1 cellular context compared by ENCODE assay signal in genomic region chr17:17685775-17686291, GRCh38.
A peak's percentile ranks its signal among the peaks of the same experiment; 100 is the strongest.
TF ChIP-seq lines count a peak whose summit lies in the region.

No MANE protein-coding gene starts in this region.

TF ChIP-seq in HEK293, 187 proteins besides CTCF, POLR2A, EP300 and RAD21 (continued from another document and continues in another):
- TF ChIP-seq ZNF121 (tag by site-specific recombination; IDR thresholded peaks at IDR 0.05) (no peak), KLF9 (tag by site-specific recombination; IDR thresholded peaks at IDR 0.05; ENCODE audit: low read depth) (peak; percentile 21; the same call in 1 of the 2 replicates), ZNF280C (tag by site-specific recombination; IDR thresholded peaks at IDR 0.05) (no peak), ZSCAN16 (tag by site-specific recombination; IDR thresholded peaks at IDR 0.05) (no peak), ZNF23 (tag by site-specific recombination; IDR thresholded peaks at IDR 0.05; ENCODE audit: borderline replicate concordance) (no peak), PATZ1 (tag by site-specific recombination; IDR thresholded peaks at IDR 0.05) (peak; percentile 72), ZNF341 (tag by site-specific recombination; IDR thresholded peaks at IDR 0.05; ENCODE audit: low read depth) (peak; percentile 98), ZBTB49 (tag by site-specific recombination; IDR thresholded peaks at IDR 0.05; ENCODE audit: low read depth) (no peak), ZNF624 (tag by site-specific recombination; IDR thresholded peaks at IDR 0.05) (no peak), AEBP2 (tag by site-specific recombination; IDR thresholded peaks at IDR 0.05; ENCODE audit: borderline replicate concordance) (no peak), ZFP41 (tag by site-specific recombination; IDR thresholded peaks at IDR 0.05; ENCODE audit: borderline replicate concordance) (no peak), ZNF362 (tag by site-specific recombination; IDR thresholded peaks at IDR 0.05) (no peak), ZNF610 (tag by site-specific recombination; IDR thresholded peaks at IDR 0.05; ENCODE audit: borderline replicate concordance) (no peak), SP3 (tag by site-specific recombination; IDR thresholded peaks at IDR 0.05) (peak; percentile 26; the same call in 1 of the 2 replicates), ZNF211 (tag by site-specific recombination; IDR thresholded peaks at IDR 0.05; ENCODE audit: low read depth) (no peak), ZNF548 (tag by site-specific recombination; IDR thresholded peaks at IDR 0.05) (no peak), RBAK (tag by site-specific recombination; IDR thresholded peaks at IDR 0.05) (no peak), ZNF398 (tag by site-specific recombination; IDR thresholded peaks at IDR 0.05) (peak; percentile 48), ZNF10 (tag by site-specific recombination; IDR thresholded peaks at IDR 0.05) (no peak), ZNF19 (tag by site-specific recombination; IDR thresholded peaks at IDR 0.05; ENCODE audit: low read depth) (no peak), ZSCAN5A (tag by site-specific recombination; IDR thresholded peaks at IDR 0.05) (no peak), ZNF645 (tag by site-specific recombination; IDR thresholded peaks at IDR 0.05) (no peak), INSM2 (tag by site-specific recombination; IDR thresholded peaks at IDR 0.05) (no peak), ZBTB11 (tag by site-specific recombination; conservative IDR thresholded peaks at IDR 0.05; ENCODE audit: low read depth) (no peak), ZNF560 (tag by site-specific recombination; IDR thresholded peaks at IDR 0.05; ENCODE audit: borderline replicate concordance) (no peak), HIC1 (tag by site-specific recombination; IDR thresholded peaks at IDR 0.05) (peak; percentile 81; the same call in 1 of the 2 replicates), ZNF837 (tag by site-specific recombination; IDR thresholded peaks at IDR 0.05) (no peak), ZBTB8A (tag by site-specific recombination; IDR thresholded peaks at IDR 0.05) (no peak), OSR2 (tag by site-specific recombination; IDR thresholded peaks at IDR 0.05) (no peak), KLF10 (tag by site-specific recombination; IDR thresholded peaks at IDR 0.05) (no peak), ZNF529 (tag by site-specific recombination; IDR thresholded peaks at IDR 0.05; ENCODE audit: insufficient replicate concordance) (no peak), BCL11A (tag by site-specific recombination; IDR thresholded peaks at IDR 0.05; ENCODE audit: low read depth) (peak; percentile 74; the same call in 1 of the 2 replicates), PRDM1 (tag by site-specific recombination; IDR thresholded peaks at IDR 0.05) (no peak), ZNF214 (tag by site-specific recombination; IDR thresholded peaks at IDR 0.05; ENCODE audit: borderline replicate concordance) (no peak), ZNF248 (tag by site-specific recombination; IDR thresholded peaks at IDR 0.05) (no peak), ZNF112 (tag by site-specific recombination; IDR thresholded peaks at IDR 0.05) (no peak), WT1 (tag by site-specific recombination; IDR thresholded peaks at IDR 0.05) (peak; percentile 80)
